9 cellular contexts compared by ENCODE assay signal in genomic region chr15:80073197-80073596, GRCh38. TPM values are rescaled to one million over a fixed set of nuclear protein-coding genes. Genes with fewer than 3 reads are reported as not detected.
DNase-seq lines count a peak whose midpoint lies in the region; ATAC-seq and TF ChIP-seq lines count a peak whose summit lies in the region.
"Had no signal": no experiment of that assay in that cellular context is flagged by ENCODE, and none has a peak within 500 bp of the region (broad histone marks: within the 10 kb centered on the region; RNA-seq: fewer than 3 reads in every experiment).

No MANE protein-coding gene starts in this region.

- H3K27ac ChIP-seq in SK-N-SH (ENCODE audit: low read depth in 2 of 2, low read length in 1 of 2), result no peak overlapping the region
- H3K27ac ChIP-seq in endodermal cell (ENCODE audit: low read depth, low read length), result no peak overlapping the region

- H3K4me3 ChIP-seq in SK-N-SH (ENCODE audit: low read depth in 2 of 2, low read length in 1 of 2) (peak overlapping the region; percentile 56 to 61; a peak in 3 of 4 replicates), endodermal cell (ENCODE audit: low read length) (peak overlapping the region; percentile 92), retinal pigment epithelial cell (ENCODE audit: low read length) (peak overlapping the region; percentile 72)

- TF ChIP-seq CTCF in SK-N-SH (IDR thresholded peaks at IDR 0.05) (no peak), endodermal cell (conservative IDR thresholded peaks at IDR 0.05) (no peak), retinal pigment epithelial cell (conservative IDR thresholded peaks at IDR 0.05; ENCODE audit: low read depth, low read length) (no peak)

- ATAC-seq in SK-N-SH treated with all-trans-retinoic acid at 6 μM for 48 hours, result no peak

- no peak overlapping the region for H3K27ac Mint-ChIP-seq in endodermal cell

- peaks cover 19% of the 10 kb centered on the region; the same call in 1 of the 2 replicates for H4K20me1 ChIP-seq in SK-N-SH (ENCODE audit: insufficient read depth)

- peaks cover 63% of the 10 kb centered on the region for H3K4me1 Mint-ChIP-seq in endodermal cell

- in situ Hi-C loops in ACHN (cut with HindIII; ENCODE audit: low pct_ligation_motif_present, low pct_unique_long_range_greater_than_20kb, low sequenced_read_pairs), result no loop called here

- H3K9ac ChIP-seq in SK-N-SH (peak overlapping the region; percentile 49; the same call in 1 of the 2 replicates), endodermal cell (ENCODE audit: extremely low read depth, low read length, poor library complexity, severe bottlenecking) (no peak overlapping the region)

- WGBS in SK-N-SH (ENCODE audit: low lambda C conversion rate), result 48% methylated on average over 3 of the region's 3 CpGs
- no CpG with 5 or more reads among the region's 3 CpGs for WGBS in endodermal cell (ENCODE audit: insufficient coverage in 1 of 2, insufficient read length in 1 of 2), 2 experiments

- peaks cover 0 to 3% of the 10 kb centered on the region in 2 experiments for H3K36me3 ChIP-seq in SK-N-SH (replicated peaks in 1 of 2; ENCODE audit: control insufficient read depth in 1 of 2, insufficient read depth in 2 of 2, low read length in 1 of 2)
- no peaks in the 10 kb centered on the region for H3K36me3 ChIP-seq in endodermal cell (ENCODE audit: control insufficient read depth, insufficient read depth, low read length)

- CTCF ChIA-PET in SK-N-SH (lab: Yijun Ruan, JAX), result interaction anchor here (0.6 to 1.4 kb wide), 3 partner anchors 12 to 175 kb away, joined by 3 to 5 read pairs (median 3); no protein-coding TSS in a partner anchor

- H3K4me2 ChIP-seq in SK-N-SH, result peak overlapping the region; percentile 53

- TF ChIP-seq EP300 in SK-N-SH (IDR thresholded peaks at IDR 0.05; ENCODE audit: borderline replicate concordance in 1 of 2, low read depth in 1 of 2, low read length in 1 of 2), result no peak

- H3K27me3 Mint-ChIP-seq in endodermal cell (ENCODE audit: insufficient read depth), result no peaks in the 10 kb centered on the region

- POLR2A ChIA-PET in SK-N-SH (lab: Yijun Ruan, JAX), result no interaction called here

- H3K27me3 ChIP-seq in SK-N-SH (ENCODE audit: insufficient read depth), result no peaks in the 10 kb centered on the region
- no peaks in the 10 kb centered on the region for H3K27me3 ChIP-seq in endodermal cell (ENCODE audit: control insufficient read depth, insufficient read depth, low read length, poor library complexity, severe bottlenecking)

- no peak overlapping the region for H3K4me3 Mint-ChIP-seq in endodermal cell

- H3K9me3 ChIP-seq in SK-N-SH, result 0 out of 2 replicates have a peak, but pooled peaks cover 5% of the 10 kb centered on the region
- peaks cover 1% of the 10 kb centered on the region for H3K9me3 ChIP-seq in endodermal cell (ENCODE audit: control insufficient read depth, low read length)

- no peak for TF ChIP-seq RAD21 in SK-N-SH (IDR thresholded peaks at IDR 0.05; ENCODE audit: low read length)

- H3F3A ChIP-seq in SK-N-SH (replicated peaks; ENCODE audit: insufficient read depth), result peaks cover 27% of the 10 kb centered on the region

- DNase-seq in SK-N-SH (no peak), OCI-M1 (lab: John Stamatoyannopoulos, UW) (peak; percentile 14), endodermal cell (no peak), retinal pigment epithelial cell (ENCODE audit: low read depth) (no peak), iPS-NIHi7 (ENCODE audit: extremely low spot score) (no peak), ACHN (no peak), Kasumi-1 (lab: John Stamatoyannopoulos, UW) (no peak)
- DNase-seq: activated CD4-positive, alpha-beta T cell treated with anti-CD3 and anti-CD28 coated beads, Interleukin-2, amount 50 U/mL, for 4 hours had no signal

- H3K4me1 ChIP-seq in SK-N-SH (ENCODE audit: control insufficient read depth in 1 of 2, insufficient read depth in 2 of 2, low read depth in 1 of 2, low read length in 1 of 2) (peaks cover 12 to 28% of the 10 kb centered on the region in 2 experiments), endodermal cell (ENCODE audit: control insufficient read depth, insufficient read depth, low read length) (no peaks in the 10 kb centered on the region)

- H2AFZ ChIP-seq in SK-N-SH (ENCODE audit: low read depth), result no peak overlapping the region

- H3K9me2 ChIP-seq in SK-N-SH, result no peaks in the 10 kb centered on the region

- peaks cover 96% of the 10 kb centered on the region for H3K79me2 ChIP-seq in SK-N-SH (ENCODE audit: insufficient read depth)

- H3K36me3 Mint-ChIP-seq in endodermal cell (ENCODE audit: low read depth), result peaks cover 4% of the 10 kb centered on the region

- H3K9me3 Mint-ChIP-seq in endodermal cell, result no peaks in the 10 kb centered on the region

TF ChIP-seq in SK-N-SH, 30 proteins besides CTCF, POLR2A, EP300 and RAD21 (continues in another document):
- TF ChIP-seq USF2 (IDR thresholded peaks at IDR 0.05; ENCODE audit: borderline replicate concordance, low read depth, low read length) (no peak), GABPA (IDR thresholded peaks at IDR 0.05; ENCODE audit: low read depth) (no peak), MAX (IDR thresholded peaks at IDR 0.05; ENCODE audit: low read depth) (no peak), TAF1 (IDR thresholded peaks at IDR 0.05; ENCODE audit: borderline replicate concordance, low read depth, low read length) (no peak), RCOR1 (IDR thresholded peaks at IDR 0.05; ENCODE audit: low read length) (no peak), FOXJ3 (CRISPR knock-in tag; IDR thresholded peaks at IDR 0.05) (no peak), EZH2phosphoT487 (IDR thresholded peaks at IDR 0.05; ENCODE audit: borderline replicate concordance, low read depth) (no peak), POLR2AphosphoS5 (IDR thresholded peaks at IDR 0.05; ENCODE audit: low read depth, low read length) (no peak)

TF ChIP-seq in SK-N-SH treated with all-trans-retinoic acid at 6 μM for 48 hours, 23 proteins besides CTCF, POLR2A, EP300 and RAD21 (continues in another document):
- TF ChIP-seq TCF4 (CRISPR knock-in tag; IDR thresholded peaks at IDR 0.05; ENCODE audit: borderline replicate concordance) (no peak), TSHZ2 (CRISPR knock-in tag; IDR thresholded peaks at IDR 0.05) (no peak), SNAI2 (CRISPR knock-in tag; IDR thresholded peaks at IDR 0.05) (no peak), ZNF8 (CRISPR knock-in tag; IDR thresholded peaks at IDR 0.05) (no peak), TOX (CRISPR knock-in tag; IDR thresholded peaks at IDR 0.05; ENCODE audit: borderline replicate concordance) (no peak), POU6F1 (CRISPR knock-in tag; IDR thresholded peaks at IDR 0.05; ENCODE audit: borderline replicate concordance, low read depth) (no peak), GLIS3 (CRISPR knock-in tag; IDR thresholded peaks at IDR 0.05) (no peak), BACH2 (CRISPR knock-in tag; IDR thresholded peaks at IDR 0.05; ENCODE audit: borderline replicate concordance) (no peak), CSRNP3 (CRISPR knock-in tag; IDR thresholded peaks at IDR 0.05) (no peak)

RNA-seq across cellular contexts. Expression of gene ZFAND6, which starts 13.7 kb away (rescaled TPM):
- polyA plus RNA-seq in SK-N-SH (2012; rRNA removed), result 90.1 and 114 TPM in 2 replicates
- 102 and 118 TPM in 2 replicates for polyA plus RNA-seq in SK-N-SH (2012; cell fraction: cytosol; rRNA removed)
- polyA plus RNA-seq in SK-N-SH (2012; cell fraction: nucleus; rRNA removed), result 25.1 and 65.9 TPM in 2 replicates
- total RNA-seq in endodermal cell, result 10 to 100 TPM; 84.5 to 86.2 TPM
- polyA plus RNA-seq in endodermal cell (2013, experiment 1 of 2), result 122 TPM
- polyA plus RNA-seq in endodermal cell (2013, experiment 2 of 2), result 123 TPM
